ENCODE assay signal across 1 cellular context in the genomic region with DNA sequence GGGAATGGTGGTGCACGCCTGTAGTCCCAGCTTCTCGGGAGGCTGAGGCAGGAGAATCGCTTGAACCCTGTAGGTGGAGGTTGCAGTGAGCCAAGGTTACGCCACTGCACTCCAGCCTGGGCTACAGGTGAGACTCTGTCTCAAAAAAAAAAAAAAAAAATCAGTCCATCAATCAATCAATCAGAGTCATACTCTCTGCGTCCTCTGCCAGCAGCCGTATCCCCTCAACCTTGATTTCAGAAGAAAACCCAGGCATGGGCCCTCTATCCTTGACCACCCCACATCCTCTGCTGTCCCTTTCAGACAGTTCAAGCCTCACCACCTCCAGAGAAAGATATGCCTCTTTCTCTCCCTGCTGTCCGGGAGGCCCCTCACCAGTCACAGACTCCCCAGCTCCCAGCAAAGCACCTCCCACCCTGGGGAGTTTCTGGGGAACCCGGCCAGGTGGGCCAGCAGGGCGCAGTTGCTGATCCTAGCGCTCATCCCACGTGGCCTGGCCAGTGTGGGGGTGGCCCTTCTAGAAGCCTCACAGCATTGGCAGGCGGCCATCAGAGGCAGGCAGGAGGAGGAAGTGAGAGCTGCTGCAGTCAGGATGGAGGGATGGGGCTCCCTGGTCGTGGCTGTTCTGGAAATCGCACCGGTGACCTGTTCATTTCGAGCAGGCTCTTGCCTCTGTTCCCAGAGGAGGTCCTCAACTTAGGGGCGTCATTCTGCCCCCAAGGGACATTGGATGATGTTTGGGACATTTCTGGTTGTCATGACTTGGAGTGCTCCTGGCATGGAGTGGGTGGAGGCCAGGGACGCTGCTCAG.
A peak's percentile ranks its signal among the peaks of the same experiment; 100 is the strongest.
TF ChIP-seq lines count a peak whose summit lies in the region.

No MANE protein-coding gene starts in this region.

TF ChIP-seq in K562, 482 proteins besides CTCF, POLR2A, EP300 and RAD21 (continued from another document):
- TF ChIP-seq, protein P1, sequence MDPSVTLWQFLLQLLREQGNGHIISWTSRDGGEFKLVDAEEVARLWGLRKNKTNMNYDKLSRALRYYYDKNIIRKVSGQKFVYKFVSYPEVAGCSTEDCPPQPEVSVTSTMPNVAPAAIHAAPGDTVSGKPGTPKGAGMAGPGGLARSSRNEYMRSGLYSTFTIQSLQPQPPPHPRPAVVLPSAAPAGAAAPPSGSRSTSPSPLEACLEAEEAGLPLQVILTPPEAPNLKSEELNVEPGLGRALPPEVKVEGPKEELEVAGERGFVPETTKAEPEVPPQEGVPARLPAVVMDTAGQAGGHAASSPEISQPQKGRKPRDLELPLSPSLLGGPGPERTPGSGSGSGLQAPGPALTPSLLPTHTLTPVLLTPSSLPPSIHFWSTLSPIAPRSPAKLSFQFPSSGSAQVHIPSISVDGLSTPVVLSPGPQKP (CRISPR knock-in tag; IDR thresholded peaks at IDR 0.05), result no peak
- TF ChIP-seq RCOR1 (IDR thresholded peaks at IDR 0.05; ENCODE audit: borderline replicate concordance in 1 of 2, low read depth in 2 of 2, low read length in 2 of 2) (peak in 1 of 2 experiments; percentile 81; a peak in 2 of 4 replicates), JUND (IDR thresholded peaks at IDR 0.05; ENCODE audit: borderline replicate concordance, low read depth, low read length) (peak; percentile 54), JUND (tag; IDR thresholded peaks at IDR 0.05; ENCODE audit: borderline replicate concordance, low read depth, low read length) (peak; percentile 51; the same call in 1 of the 3 replicates), ATF1 (CRISPR knock-in tag; IDR thresholded peaks at IDR 0.05) (no peak), ATF1 (tag; IDR thresholded peaks at IDR 0.05) (0 out of 2 replicates have a peak, but pooled peaks have one; percentile 29), NR1H2 (CRISPR knock-in tag; IDR thresholded peaks at IDR 0.05) (no peak), KLF10 (CRISPR knock-in tag; IDR thresholded peaks at IDR 0.05) (no peak), SIN3A (IDR thresholded peaks at IDR 0.05; ENCODE audit: borderline replicate concordance in 2 of 2, control insufficient read depth in 1 of 2, low read depth in 2 of 2, low read length in 2 of 2) (no peak), RNF2 (IDR thresholded peaks at IDR 0.05) (0 out of 2 replicates have a peak, but pooled peaks have one; percentile 41)
- TF ChIP-seq, protein P2, sequence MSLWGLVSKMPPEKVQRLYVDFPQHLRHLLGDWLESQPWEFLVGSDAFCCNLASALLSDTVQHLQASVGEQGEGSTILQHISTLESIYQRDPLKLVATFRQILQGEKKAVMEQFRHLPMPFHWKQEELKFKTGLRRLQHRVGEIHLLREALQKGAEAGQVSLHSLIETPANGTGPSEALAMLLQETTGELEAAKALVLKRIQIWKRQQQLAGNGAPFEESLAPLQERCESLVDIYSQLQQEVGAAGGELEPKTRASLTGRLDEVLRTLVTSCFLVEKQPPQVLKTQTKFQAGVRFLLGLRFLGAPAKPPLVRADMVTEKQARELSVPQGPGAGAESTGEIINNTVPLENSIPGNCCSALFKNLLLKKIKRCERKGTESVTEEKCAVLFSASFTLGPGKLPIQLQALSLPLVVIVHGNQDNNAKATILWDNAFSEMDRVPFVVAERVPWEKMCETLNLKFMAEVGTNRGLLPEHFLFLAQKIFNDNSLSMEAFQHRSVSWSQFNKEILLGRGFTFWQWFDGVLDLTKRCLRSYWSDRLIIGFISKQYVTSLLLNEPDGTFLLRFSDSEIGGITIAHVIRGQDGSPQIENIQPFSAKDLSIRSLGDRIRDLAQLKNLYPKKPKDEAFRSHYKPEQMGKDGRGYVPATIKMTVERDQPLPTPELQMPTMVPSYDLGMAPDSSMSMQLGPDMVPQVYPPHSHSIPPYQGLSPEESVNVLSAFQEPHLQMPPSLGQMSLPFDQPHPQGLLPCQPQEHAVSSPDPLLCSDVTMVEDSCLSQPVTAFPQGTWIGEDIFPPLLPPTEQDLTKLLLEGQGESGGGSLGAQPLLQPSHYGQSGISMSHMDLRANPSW (CRISPR knock-in tag; IDR thresholded peaks at IDR 0.05), result no peak
- TF ChIP-seq, protein P3, sequence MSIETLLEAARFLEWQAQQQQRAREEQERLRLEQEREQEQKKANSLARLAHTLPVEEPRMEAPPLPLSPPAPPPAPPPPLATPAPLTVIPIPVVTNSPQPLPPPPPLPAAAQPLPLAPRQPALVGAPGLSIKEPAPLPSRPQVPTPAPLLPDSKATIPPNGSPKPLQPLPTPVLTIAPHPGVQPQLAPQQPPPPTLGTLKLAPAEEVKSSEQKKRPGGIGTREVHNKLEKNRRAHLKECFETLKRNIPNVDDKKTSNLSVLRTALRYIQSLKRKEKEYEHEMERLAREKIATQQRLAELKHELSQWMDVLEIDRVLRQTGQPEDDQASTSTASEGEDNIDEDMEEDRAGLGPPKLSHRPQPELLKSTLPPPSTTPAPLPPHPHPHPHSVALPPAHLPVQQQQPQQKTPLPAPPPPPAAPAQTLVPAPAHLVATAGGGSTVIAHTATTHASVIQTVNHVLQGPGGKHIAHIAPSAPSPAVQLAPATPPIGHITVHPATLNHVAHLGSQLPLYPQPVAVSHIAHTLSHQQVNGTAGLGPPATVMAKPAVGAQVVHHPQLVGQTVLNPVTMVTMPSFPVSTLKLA (conservative IDR thresholded peaks at IDR 0.05), result peak; percentile 90 to 94
- TF ChIP-seq, protein P4, sequence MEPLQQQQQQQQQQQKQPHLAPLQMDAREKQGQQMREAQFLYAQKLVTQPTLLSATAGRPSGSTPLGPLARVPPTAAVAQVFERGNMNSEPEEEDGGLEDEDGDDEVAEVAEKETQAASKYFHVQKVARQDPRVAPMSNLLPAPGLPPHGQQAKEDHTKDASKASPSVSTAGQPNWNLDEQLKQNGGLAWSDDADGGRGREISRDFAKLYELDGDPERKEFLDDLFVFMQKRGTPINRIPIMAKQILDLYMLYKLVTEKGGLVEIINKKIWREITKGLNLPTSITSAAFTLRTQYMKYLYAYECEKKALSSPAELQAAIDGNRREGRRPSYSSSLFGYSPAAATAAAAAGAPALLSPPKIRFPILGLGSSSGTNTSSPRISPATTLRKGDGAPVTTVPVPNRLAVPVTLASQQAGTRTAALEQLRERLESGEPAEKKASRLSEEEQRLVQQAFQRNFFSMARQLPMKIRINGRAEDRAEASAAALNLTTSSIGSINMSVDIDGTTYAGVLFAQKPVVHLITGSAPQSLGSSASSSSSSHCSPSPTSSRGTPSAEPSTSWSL (CRISPR knock-in tag; IDR thresholded peaks at IDR 0.05; ENCODE audit: borderline replicate concordance), result 0 out of 2 replicates have a peak, but pooled peaks have one; percentile 37
- TF ChIP-seq, protein P5, sequence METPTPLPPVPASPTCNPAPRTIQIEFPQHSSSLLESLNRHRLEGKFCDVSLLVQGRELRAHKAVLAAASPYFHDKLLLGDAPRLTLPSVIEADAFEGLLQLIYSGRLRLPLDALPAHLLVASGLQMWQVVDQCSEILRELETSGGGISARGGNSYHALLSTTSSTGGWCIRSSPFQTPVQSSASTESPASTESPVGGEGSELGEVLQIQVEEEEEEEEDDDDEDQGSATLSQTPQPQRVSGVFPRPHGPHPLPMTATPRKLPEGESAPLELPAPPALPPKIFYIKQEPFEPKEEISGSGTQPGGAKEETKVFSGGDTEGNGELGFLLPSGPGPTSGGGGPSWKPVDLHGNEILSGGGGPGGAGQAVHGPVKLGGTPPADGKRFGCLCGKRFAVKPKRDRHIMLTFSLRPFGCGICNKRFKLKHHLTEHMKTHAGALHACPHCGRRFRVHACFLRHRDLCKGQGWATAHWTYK (CRISPR knock-in tag; IDR thresholded peaks at IDR 0.05), result no peak
